In genomic region chr5:166441-167372, GRCh38 we compare ENCODE assay signal across 23 cellular contexts. TPM values are rescaled to one million over a fixed set of nuclear protein-coding genes. Genes with fewer than 3 reads are reported as not detected.
DNase-seq lines count a peak whose midpoint lies in the region; ATAC-seq and TF ChIP-seq lines count a peak whose summit lies in the region.
"Had no signal": no experiment of that assay in that cellular context is flagged by ENCODE, and none has a peak within 500 bp of the region (broad histone marks: within the 10 kb centered on the region; RNA-seq: fewer than 3 reads in every experiment).

No MANE protein-coding gene starts in this region.

- H2AK5ac ChIP-seq in mesenchymal stem cell (ENCODE audit: low read length, severe bottlenecking) = peak overlapping the region; percentile 43

- H3K18ac ChIP-seq in mesenchymal stem cell (ENCODE audit: low read depth in 1 of 2, low read length in 2 of 2) = no peak overlapping the region

- CTCF ChIA-PET in PC-3 (lab: Charles Lee) = no interaction called here

- H3K4me1 ChIP-seq in PC-3 (ENCODE audit: insufficient read depth, low read length) (peaks cover 24% of the 10 kb centered on the region), mesenchymal stem cell (ENCODE audit: control insufficient read depth, insufficient read depth, low read depth, low read length) (peaks cover 26% of the 10 kb centered on the region), upper lobe of right lung (peaks cover 8% of the 10 kb centered on the region), foreskin keratinocyte (no peaks in the 10 kb centered on the region)

- H3K9me2 ChIP-seq in PC-3 (replicated peaks; ENCODE audit: low read length) = no peaks in the 10 kb centered on the region

- POLR2A ChIA-PET in PC-3 (lab: Charles Lee; ENCODE audit: unreplicated experiment) = no interaction called here

- H3K79me1 ChIP-seq in mesenchymal stem cell (replicated peaks; ENCODE audit: low read length, poor library complexity, severe bottlenecking) = no peaks in the 10 kb centered on the region

- H3K4ac ChIP-seq in mesenchymal stem cell (ENCODE audit: low read depth in 1 of 2, low read length in 2 of 2) = no peak overlapping the region

- H2BK5ac ChIP-seq in mesenchymal stem cell (ENCODE audit: low read depth, low read length, poor library complexity, severe bottlenecking) = no peak overlapping the region

- H3K27ac ChIP-seq in PC-3 (ENCODE audit: low read length) (peak overlapping the region; percentile 95), mesenchymal stem cell (ENCODE audit: low read length, poor library complexity, severe bottlenecking) (no peak overlapping the region), upper lobe of right lung (no peak overlapping the region), foreskin keratinocyte (no peak overlapping the region)

- H3K9ac ChIP-seq in PC-3 (ENCODE audit: low read length) (peak overlapping the region; percentile 89; the same call in 1 of the 2 replicates), mesenchymal stem cell (ENCODE audit: low read length) (no peak overlapping the region)

- H3K27me3 ChIP-seq in PC-3 (ENCODE audit: low read length) (no peaks in the 10 kb centered on the region), mesenchymal stem cell (ENCODE audit: control insufficient read depth in 1 of 2, insufficient read depth in 1 of 2, low read length in 2 of 2) (peaks cover 0 to 24% of the 10 kb centered on the region in 2 experiments), upper lobe of right lung (no peaks in the 10 kb centered on the region), foreskin keratinocyte (no peaks in the 10 kb centered on the region)

- no TSS peak for BruUV-seq in PC-3 (replicated peaks; lab: Mats Ljungman, UMichigan)

- no peaks in the 10 kb centered on the region for H4K20me1 ChIP-seq in PC-3 (ENCODE audit: low read length)

- H2BK12ac ChIP-seq in mesenchymal stem cell (ENCODE audit: low read length in 2 of 2) = no peak overlapping the region

- H2AFZ ChIP-seq in PC-3 (ENCODE audit: low read length) = 0 out of 2 replicates have a peak overlapping the region, but pooled peaks have one; percentile 13
- H2AFZ ChIP-seq in mesenchymal stem cell (ENCODE audit: low read depth, low read length) = no peak overlapping the region

- H3F3A ChIP-seq in PC-3 (ENCODE audit: low read length, unreplicated experiment) = peaks cover 3% of the 10 kb centered on the region

- no peak overlapping the region for H3K14ac ChIP-seq in mesenchymal stem cell (ENCODE audit: low read length in 2 of 2)

- intact Hi-C loops in cardiac septum (cut with DNase I) = no loop called here
- intact Hi-C loops in Right ventricle myocardium superior (cut with DNase I) = no loop called here
- intact Hi-C loops in PC-3 (cut with micrococcal nuclease) = no loop called here
- intact Hi-C loops in upper lobe of right lung (cut with DNase I) = no loop called here

- H3K4me2 ChIP-seq in PC-3 (ENCODE audit: low read length) = no peak overlapping the region
- no peak overlapping the region for H3K4me2 ChIP-seq in mesenchymal stem cell (ENCODE audit: low read length, poor library complexity, severe bottlenecking)

- H4K91ac ChIP-seq in mesenchymal stem cell (ENCODE audit: low read length) = no peak overlapping the region

- H3K23ac ChIP-seq in mesenchymal stem cell (ENCODE audit: low read length in 2 of 2) = peak overlapping the region in 1 of 2 experiments; percentile 5

- no peak overlapping the region for H2BK120ac ChIP-seq in mesenchymal stem cell (ENCODE audit: low read depth, low read length)

- no peak for TF ChIP-seq CTCF in PC-3 (conservative IDR thresholded peaks at IDR 0.05; ENCODE audit: low read depth, low read length)
- no peak for TF ChIP-seq CTCF in upper lobe of right lung (IDR thresholded peaks at IDR 0.05)
- no peak for TF ChIP-seq CTCF in foreskin keratinocyte (conservative IDR thresholded peaks at IDR 0.05)

- H3K9me3 ChIP-seq in PC-3 (ENCODE audit: low read length) (no peaks in the 10 kb centered on the region), mesenchymal stem cell (ENCODE audit: control insufficient read depth, low read length) (no peaks in the 10 kb centered on the region), upper lobe of right lung (no peaks in the 10 kb centered on the region)

- no peak overlapping the region for H4K8ac ChIP-seq in mesenchymal stem cell (ENCODE audit: low read length)

- H3K4me3 ChIP-seq in PC-3 (ENCODE audit: low read length) = no peak overlapping the region
- H3K4me3 ChIP-seq in mesenchymal stem cell (ENCODE audit: insufficient read depth in 1 of 2, low read depth in 1 of 2, low read length in 2 of 2) = no peak overlapping the region
- no peak overlapping the region for H3K4me3 ChIP-seq in upper lobe of right lung
- H3K4me3 ChIP-seq: lung had no signal

- no peak for ATAC-seq in Right ventricle myocardium superior (ENCODE audit: poor library complexity)
- ATAC-seq in PC-3 = no peak
- ATAC-seq in upper lobe of right lung = no peak
- no peak for ATAC-seq in GM18870 (IDR thresholded peaks at IDR 0.05; ENCODE audit: unreplicated experiment)
- no peak for ATAC-seq in foreskin keratinocyte
- ATAC-seq: activated CD8-positive, alpha-beta T cell treated with anti-CD3 and anti-CD28 coated beads for 36 hours; activated T-cell treated with anti-CD3 and anti-CD28 coated beads, Interleukin-2, amount 50 U/mL, for 4 hours; esophagus mucosa had no signal

- peak; percentile 33 for DNase-seq in cardiac septum (ENCODE audit: low spot score)
- DNase-seq in Right ventricle myocardium superior = no peak
- DNase-seq in PC-3 = no peak
- DNase-seq in mesenchymal stem cell = no peak
- peak; percentile 36 for DNase-seq in upper lobe of right lung
- no peak for DNase-seq in foreskin keratinocyte
- DNase-seq in mucosa of gallbladder (ENCODE audit: low spot score) = no peak
- DNase-seq: activated B cell treated with CpG ODN at 0.5 μM for 24 hours; activated CD8-positive, alpha-beta T cell treated with anti-CD3 and anti-CD28 coated beads for 36 hours; activated T-cell treated with anti-CD3 and anti-CD28 coated beads, Interleukin-2, amount 50 U/mL, for 4 hours; effector memory CD4-positive, alpha-beta T cell; hypothalamus; NCI-H1417 treated with DMSO at 0.1 percent for 48 hours; NCI-H510A treated with DMSO at 0.1 percent for 48 hours; stimulated activated CD8-positive, alpha-beta memory T cell treated with anti-CD3 and anti-CD28 coated beads, Interleukin-4, amount 100 ng/mL, for 48 hours had no signal

- no peak overlapping the region for H2BK15ac ChIP-seq in mesenchymal stem cell (ENCODE audit: low read depth, poor library complexity, severe bottlenecking)

- H3K79me2 ChIP-seq in PC-3 (ENCODE audit: low read length) = no peaks in the 10 kb centered on the region

- WGBS in mesenchymal stem cell = 86% methylated on average over 21 of the region's 27 CpGs

- H3K36me3 ChIP-seq in PC-3 (ENCODE audit: low read depth, low read length) = no peaks in the 10 kb centered on the region
- H3K36me3 ChIP-seq in mesenchymal stem cell (ENCODE audit: control insufficient read depth in 1 of 2, insufficient read depth in 2 of 2, low read depth in 1 of 2, low read length in 2 of 2) = no peaks in the 10 kb centered on the region
- no peaks in the 10 kb centered on the region for H3K36me3 ChIP-seq in upper lobe of right lung

RNA-seq across cellular contexts. Expression of gene LRRC14B, which starts 24.6 kb away (rescaled TPM):
- 8.5 TPM for total RNA-seq in cardiac septum
- 103 TPM for total RNA-seq in Right ventricle myocardium superior
- total RNA-seq in PC-3 (2014; rRNA removed) = not detected in 2 replicates
- not detected for polyA plus RNA-seq in mesenchymal stem cell (2013, experiment 1 of 2)
- not detected for polyA plus RNA-seq in mesenchymal stem cell (2013, experiment 2 of 2)
- total RNA-seq in upper lobe of right lung = not detected
- total RNA-seq in foreskin keratinocyte = not detected in 2 replicates
- not detected in 2 replicates for polyA plus RNA-seq in foreskin keratinocyte
- total RNA-seq in mucosa of gallbladder = not detected
- total RNA-seq: activated B cell treated with CpG ODN at 0.5 μM for 24 hours, esophagus mucosa, H4, M059J, subcutaneous adipose tissue had no signal
- polyA plus RNA-seq: IgD-negative memory B cell, lung, urinary bladder had no signal

RNA-seq across cellular contexts. Expression of gene CCDC127, which starts 51.2 kb away (rescaled TPM):
- total RNA-seq in cardiac septum (9.6 TPM), Right ventricle myocardium superior (8.1 TPM), PC-3 (2014; rRNA removed) (4.1 and 5.4 TPM in 2 replicates), upper lobe of right lung (5.5 TPM), foreskin keratinocyte (2.8 and 3.1 TPM in 2 replicates), mucosa of gallbladder (7.0 TPM)
- polyA plus RNA-seq in mesenchymal stem cell (2013, experiment 1 of 2) = 3.9 TPM
- 3.8 TPM for polyA plus RNA-seq in mesenchymal stem cell (2013, experiment 2 of 2)
- polyA plus RNA-seq in foreskin keratinocyte = 2.7 and 3.0 TPM in 2 replicates

RNA-seq across cellular contexts. Expression of gene SDHA, which starts 51.4 kb away (rescaled TPM):
- 580 TPM for total RNA-seq in cardiac septum
- 837 TPM for total RNA-seq in Right ventricle myocardium superior
- total RNA-seq in PC-3 (2014; rRNA removed) = 163 and 181 TPM in 2 replicates
- polyA plus RNA-seq in mesenchymal stem cell (2013, experiment 1 of 2) = 101 TPM
- polyA plus RNA-seq in mesenchymal stem cell (2013, experiment 2 of 2) = 110 TPM
- total RNA-seq in upper lobe of right lung = 94.0 TPM
- total RNA-seq in foreskin keratinocyte = 93.9 and 107 TPM in 2 replicates
- 81.0 and 88.9 TPM in 2 replicates for polyA plus RNA-seq in foreskin keratinocyte
- total RNA-seq in mucosa of gallbladder = 140 TPM

Comparison
In these comparisons a context has a peak if more than half of its experiments do, and no peak if none do; other contexts are left out.
1. DNase-seq: peak in cardiac septum (single experiment) and upper lobe of right lung (single experiment); none in Right ventricle myocardium superior (single experiment), PC-3 (single experiment), mesenchymal stem cell (single experiment), foreskin keratinocyte (0 of 2) and mucosa of gallbladder (single experiment).
2. RNA of gene LRRC14B, which starts 24.6 kb away (total RNA-seq): 103 TPM in Right ventricle myocardium superior (single experiment); 8.5 TPM in cardiac septum (single experiment), not detected in upper lobe of right lung (single experiment), not detected in PC-3, not detected in foreskin keratinocyte and not detected in mucosa of gallbladder (single experiment); every median in the first group is over 10 times any median in the second.